In the genomic region with DNA sequence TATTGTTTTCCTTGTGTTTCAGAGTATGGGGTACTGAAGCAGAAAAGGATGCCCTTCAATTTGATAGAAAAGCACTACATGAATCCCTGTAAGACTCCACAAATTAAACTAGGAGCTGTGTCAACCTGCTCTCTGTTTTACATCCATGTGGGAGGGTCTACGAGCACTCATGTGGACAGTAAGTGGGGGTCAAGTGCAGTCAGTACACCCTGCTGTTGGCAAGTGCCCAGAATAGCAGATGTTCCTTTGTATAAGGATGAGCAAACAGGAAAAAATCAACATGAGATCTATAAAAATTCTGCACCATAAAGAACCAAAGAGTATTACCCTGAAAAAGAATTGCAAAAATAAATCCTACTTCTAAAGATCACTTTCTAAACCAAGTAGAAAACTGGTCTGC, we compare ENCODE assay signal across 19 cellular contexts.
DNase-seq lines count a peak whose midpoint lies in the region; ATAC-seq, FAIRE-seq and TF ChIP-seq lines count a peak whose summit lies in the region.
"Had no signal": no experiment of that assay in that cellular context is flagged by ENCODE, and none has a peak within 500 bp of the region (broad histone marks: within the 10 kb centered on the region; RNA-seq: fewer than 3 reads in every experiment).

No MANE protein-coding gene starts in this region.

- no peak for ATAC-seq in activated CD8-positive, alpha-beta memory T cell treated with anti-CD3 and anti-CD28 coated beads, Interleukin-2, amount 10 ng/mL, durations not matched to agents 7 days and 5 days
- no peak for ATAC-seq in HG02852 (IDR thresholded peaks at IDR 0.05; ENCODE audit: unreplicated experiment)
- ATAC-seq in HG03280 (IDR thresholded peaks at IDR 0.05; ENCODE audit: unreplicated experiment): no peak
- ATAC-seq: left lobe of liver, Panc1, WTC11 had no signal

- peak; percentile 3 for DNase-seq in NCI-H1436 (lab: John Stamatoyannopoulos, UW)
- DNase-seq in NCI-H1436 treated with DMSO at 0.1 percent for 48 hours (lab: John Stamatoyannopoulos, UW): no peak
- peak; percentile 87 for DNase-seq in NCI-H345 treated with DMSO at 0.1 percent for 48 hours (lab: John Stamatoyannopoulos, UW; ENCODE audit: unreplicated experiment)
- DNase-seq in choroid plexus epithelial cell (ENCODE audit: low read depth): peak; percentile 2
- DNase-seq in activated CD8-positive, alpha-beta memory T cell treated with anti-CD3 and anti-CD28 coated beads, Interleukin-2, amount 10 ng/mL, durations not matched to agents 7 days and 5 days: no peak
- no peak for DNase-seq in H54 (ENCODE audit: insufficient read length, low spot score)
- DNase-seq: activated naive CD4-positive, alpha-beta T cell treated with anti-CD3 and anti-CD28 coated beads for 36 hours; H9; hypothalamus; NCI-H1048 had no signal

- H3K27ac Mint-ChIP-seq in activated CD8-positive, alpha-beta memory T cell treated with anti-CD3 and anti-CD28 coated beads, Interleukin-2, amount 10 ng/mL, durations not matched to agents 7 days and 5 days: no peak overlapping the region
- H3K27ac Mint-ChIP-seq: activated naive CD4-positive, alpha-beta T cell treated with anti-CD3 and anti-CD28 coated beads for 36 hours; CD14-positive monocyte; progenitor cell of endocrine pancreas; stimulated activated naive CD8-positive, alpha-beta T cell treated with anti-CD3 and anti-CD28 coated beads, Interleukin-15, Interleukin-2, amounts not matched to agents 100 ng/mL and 50 ng/mL, for 24 hours; WTC11 had no signal

- no peaks in the 10 kb centered on the region for H3K36me3 Mint-ChIP-seq in activated CD8-positive, alpha-beta memory T cell treated with anti-CD3 and anti-CD28 coated beads, Interleukin-2, amount 10 ng/mL, durations not matched to agents 7 days and 5 days
- H3K36me3 Mint-ChIP-seq: brain, CD14-positive monocyte, WTC11 had no signal

- H3K4me3 Mint-ChIP-seq in activated CD8-positive, alpha-beta memory T cell treated with anti-CD3 and anti-CD28 coated beads, Interleukin-2, amount 10 ng/mL, durations not matched to agents 7 days and 5 days: no peak overlapping the region
- H3K4me3 Mint-ChIP-seq: activated naive CD4-positive, alpha-beta T cell treated with anti-CD3 and anti-CD28 coated beads for 36 hours; brain; CD14-positive monocyte; H9; stimulated activated naive CD8-positive, alpha-beta T cell treated with anti-CD3 and anti-CD28 coated beads, Interleukin-15, Interleukin-2, amounts not matched to agents 100 ng/mL and 50 ng/mL, for 24 hours; WTC11 had no signal

- CTCF ChIA-PET in activated CD8-positive, alpha-beta memory T cell treated with anti-CD3 and anti-CD28 coated beads, Interleukin-2, amount 10 ng/mL, durations not matched to agents 7 days and 5 days (lab: Charles Lee): no interaction called here

- H3K4me1 Mint-ChIP-seq in activated CD8-positive, alpha-beta memory T cell treated with anti-CD3 and anti-CD28 coated beads, Interleukin-2, amount 10 ng/mL, durations not matched to agents 7 days and 5 days: no peaks in the 10 kb centered on the region
- H3K4me1 Mint-ChIP-seq: CD14-positive monocyte had no signal

- no peaks in the 10 kb centered on the region for H3K27me3 Mint-ChIP-seq in activated CD8-positive, alpha-beta memory T cell treated with anti-CD3 and anti-CD28 coated beads, Interleukin-2, amount 10 ng/mL, durations not matched to agents 7 days and 5 days
- H3K27me3 Mint-ChIP-seq: brain; progenitor cell of endocrine pancreas; stimulated activated naive CD8-positive, alpha-beta T cell treated with anti-CD3 and anti-CD28 coated beads, Interleukin-15, Interleukin-2, amounts not matched to agents 100 ng/mL and 50 ng/mL, for 24 hours had no signal

- peaks cover 9% of the 10 kb centered on the region for H3K9me3 Mint-ChIP-seq in activated CD8-positive, alpha-beta memory T cell treated with anti-CD3 and anti-CD28 coated beads, Interleukin-2, amount 10 ng/mL, durations not matched to agents 7 days and 5 days (ENCODE audit: low read depth)
- H3K9me3 Mint-ChIP-seq: brain, H9 had no signal

- no peak overlapping the region for H3K4me3 ChIP-seq in choroid plexus epithelial cell (ENCODE audit: low read depth, low read length)

- TF ChIP-seq POLR2A in H54 (IDR thresholded peaks at IDR 0.05; ENCODE audit: low read depth, low read length): no peak

- no peak for TF ChIP-seq CTCF in choroid plexus epithelial cell (conservative IDR thresholded peaks at IDR 0.05; ENCODE audit: low read depth, low read length)

- FAIRE-seq in H54 (lab: Jason Lieb, UNC): no peak

Comparison
In these comparisons a context has a peak if more than half of its experiments do, and no peak if none do; other contexts are left out.
1. DNase-seq: peak in NCI-H1436 (single experiment), NCI-H345 treated with DMSO at 0.1 percent for 48 hours (single experiment) and choroid plexus epithelial cell (single experiment); none in NCI-H1436 treated with DMSO at 0.1 percent for 48 hours (single experiment), activated CD8-positive, alpha-beta memory T cell treated with anti-CD3 and anti-CD28 coated beads, Interleukin-2, amount 10 ng/mL, durations not matched to agents 7 days and 5 days (single experiment) and H54 (single experiment).